26 cellular contexts compared by ENCODE assay signal in genomic region chr6:109360281-109360680, GRCh38.
"Had no signal": no experiment of that assay in that cellular context is flagged by ENCODE, and none has a peak within 500 bp of the region (broad histone marks: within the 10 kb centered on the region; RNA-seq: fewer than 3 reads in every experiment).

No MANE protein-coding gene starts in this region.

- H3K4me1 ChIP-seq: adrenal gland, SJCRH30 had no signal

- H3K9me3 Mint-ChIP-seq: activated naive CD4-positive, alpha-beta T cell treated with anti-CD3 and anti-CD28 coated beads for 36 hours had no signal

- DNase-seq: activated CD4-positive, alpha-beta memory T cell treated with anti-CD3 and anti-CD28 coated beads, Interleukin-2, amount 10 ng/mL, durations not matched to agents 7 days and 5 days; activated CD4-positive, alpha-beta T cell treated with anti-CD3 and anti-CD28 coated beads, Interleukin-2, amount 10 ng/mL, durations not matched to agents 7 days and 5 days; activated CD4-positive, CD25-positive, alpha-beta regulatory T cell; activated gamma-delta T cell; activated naive CD4-positive, alpha-beta T cell treated with anti-CD3 and anti-CD28 coated beads for 36 hours; activated naive CD8-positive, alpha-beta T cell treated with anti-CD3 and anti-CD28 coated beads for 36 hours; activated T-cell treated with anti-CD3 and anti-CD28 coated beads for 4 hours; adrenal gland; anterior cingulate cortex; MM.1S; NCI-H1105; NCI-H1436; NCI-H1694 treated with DMSO at 0.1 percent for 48 hours; NCI-H2029 treated with DMSO at 0.1 percent for 48 hours; NCI-H345; NCI-H510A; NCI-H526 treated with DMSO at 0.1 percent for 48 hours; NCI-H82; NK-92 treated with Interleukin-12 subunit alpha and Interleukin-12 subunit beta, amount 100 ng/mL, for 24 hours; RPMI8226; SJCRH30; SK-N-SH; T-helper 1 cell had no signal

- H3K27ac ChIP-seq: adrenal gland, SJCRH30, VCaP had no signal

- H3K9me3 ChIP-seq: adrenal gland, SK-N-SH had no signal

- H3K27me3 Mint-ChIP-seq: activated CD4-positive, alpha-beta memory T cell treated with anti-CD3 and anti-CD28 coated beads, Interleukin-2, amount 10 ng/mL, durations not matched to agents 7 days and 5 days; activated CD4-positive, alpha-beta T cell treated with anti-CD3 and anti-CD28 coated beads, Interleukin-2, amount 10 ng/mL, durations not matched to agents 7 days and 5 days; activated naive CD8-positive, alpha-beta T cell treated with anti-CD3 and anti-CD28 coated beads for 36 hours had no signal

- H3K4me3 Mint-ChIP-seq: activated CD4-positive, alpha-beta memory T cell treated with anti-CD3 and anti-CD28 coated beads, Interleukin-2, amount 10 ng/mL, durations not matched to agents 7 days and 5 days; activated CD4-positive, alpha-beta T cell treated with anti-CD3 and anti-CD28 coated beads, Interleukin-2, amount 10 ng/mL, durations not matched to agents 7 days and 5 days; activated naive CD4-positive, alpha-beta T cell treated with anti-CD3 and anti-CD28 coated beads for 36 hours; activated naive CD8-positive, alpha-beta T cell treated with anti-CD3 and anti-CD28 coated beads for 36 hours had no signal

- H3K27ac Mint-ChIP-seq: activated CD4-positive, alpha-beta memory T cell treated with anti-CD3 and anti-CD28 coated beads, Interleukin-2, amount 10 ng/mL, durations not matched to agents 7 days and 5 days; activated CD4-positive, alpha-beta T cell treated with anti-CD3 and anti-CD28 coated beads, Interleukin-2, amount 10 ng/mL, durations not matched to agents 7 days and 5 days; activated naive CD4-positive, alpha-beta T cell treated with anti-CD3 and anti-CD28 coated beads for 36 hours; activated naive CD8-positive, alpha-beta T cell treated with anti-CD3 and anti-CD28 coated beads for 36 hours had no signal

- H3K27me3 ChIP-seq: adrenal gland, SJCRH30 had no signal

- ATAC-seq: Panc1, Right ventricle myocardium inferior had no signal

- H3K4me3 ChIP-seq: adrenal gland, SJCRH30 had no signal
